8 cellular contexts compared by ENCODE assay signal in the genomic region with DNA sequence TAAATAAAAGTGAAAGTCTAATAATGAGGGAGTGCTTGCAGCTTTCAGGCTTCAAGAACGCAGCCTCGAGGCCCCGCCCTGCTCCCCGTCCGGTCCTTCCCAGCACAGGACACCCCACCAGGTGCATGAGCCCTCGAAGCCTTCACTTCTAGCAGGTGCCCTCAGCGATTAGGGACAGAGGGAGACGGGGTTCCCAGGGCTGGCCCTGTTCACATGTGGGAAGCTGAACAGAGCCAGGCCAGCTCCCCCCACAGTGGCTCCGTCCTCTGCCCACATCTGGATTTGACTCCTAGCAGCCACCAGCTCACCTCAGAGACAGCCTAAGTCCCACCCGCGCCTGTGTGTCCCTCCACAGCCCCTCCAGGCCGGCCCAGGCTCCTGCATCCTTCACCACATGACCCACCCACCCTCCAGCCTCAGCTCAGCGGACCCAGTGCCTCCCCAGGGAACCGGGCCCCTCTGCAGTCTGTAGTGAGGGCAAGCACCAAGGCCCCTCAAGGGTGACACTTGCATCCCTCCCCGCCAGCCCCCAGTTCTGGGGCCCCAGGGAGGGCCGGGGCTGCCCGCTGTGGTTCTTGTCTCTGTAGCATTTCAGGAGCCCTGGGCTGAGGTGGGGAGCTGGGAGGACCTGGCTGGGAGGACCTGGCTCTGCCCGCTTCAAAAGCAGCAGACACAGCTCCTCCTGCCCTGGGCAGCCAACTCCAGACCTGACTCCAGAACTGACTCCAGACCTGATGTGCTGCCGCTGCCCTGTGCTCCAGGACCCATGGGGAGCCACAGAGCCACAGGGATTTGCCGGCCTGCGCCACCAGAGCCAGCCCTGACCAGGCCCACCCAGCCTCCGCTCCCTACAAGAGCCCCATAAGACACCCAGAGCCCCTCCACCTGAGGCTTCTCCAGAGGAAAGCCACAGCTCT. TPM values are rescaled to one million over a fixed set of nuclear protein-coding genes. Genes with fewer than 3 reads are reported as not detected.
DNase-seq lines count a peak whose midpoint lies in the region; ATAC-seq and TF ChIP-seq lines count a peak whose summit lies in the region.

No MANE protein-coding gene starts in this region.

- peak overlapping the region; percentile 71 for H3K27ac ChIP-seq in KOPT-K1 (ENCODE audit: low read depth, low read length, poor library complexity, severe bottlenecking)
- peak overlapping the region; percentile 40 for H3K27ac ChIP-seq in angular gyrus (ENCODE audit: low read depth, low read length)
- peak overlapping the region; percentile 66 to 94 (median 84) for H3K27ac ChIP-seq in right lobe of liver
- peak overlapping the region; percentile 84 to 98 (median 92) for H3K27ac ChIP-seq in stomach

- no peak for TF ChIP-seq POLR2A in right lobe of liver (IDR thresholded peaks at IDR 0.05)
- no peak for TF ChIP-seq POLR2A in stomach (IDR thresholded peaks at IDR 0.05)

- H3K36me3 ChIP-seq in KOPT-K1 (ENCODE audit: insufficient read depth, low read length) (peaks cover 12% of the 10 kb centered on the region), right lobe of liver (peaks cover 0 to 19% (median 7%) of the 10 kb centered on the region in 4 donors), stomach (peaks cover 21 to 52% (median 35%) of the 10 kb centered on the region in 4 donors)

- WGBS in right lobe of liver (ENCODE audit: insufficient coverage, low coverage, low lambda C conversion rate, missing lambda C conversion rate), result 60% methylated on average over 3 of the region's 22 CpGs
- WGBS in stomach, 5 donors, result 53 to 75% (median 70%) methylated on average over 13 to 22 of the region's 22 CpGs

- DNase-seq in AG08396 (ENCODE audit: low spot score) (peak; percentile 45), right lobe of liver (no peak), stomach (peak; percentile 46), hypothalamus (lab: John Stamatoyannopoulos, UW) (no peak)

- TF ChIP-seq CTCF in right lobe of liver (IDR thresholded peaks at IDR 0.05) (no peak), stomach (IDR thresholded peaks at IDR 0.05) (no peak)

- no peak for TF ChIP-seq EP300 in stomach (IDR thresholded peaks at IDR 0.05)

- H3K4me1 ChIP-seq in right lobe of liver (no peaks in the 10 kb centered on the region), stomach (peaks cover 46 to 92% (median 64%) of the 10 kb centered on the region in 4 donors)

- H3K4me3 ChIP-seq in right lobe of liver (peak overlapping the region; percentile 48 to 64 (median 54)), stomach (peak overlapping the region; percentile 56 to 77 (median 67))

- intact Hi-C loops in right lobe of liver (cut with DNase I) (no loop called here), stomach (cut with DNase I; ENCODE audit: low total_unique reads) (no loop called here)

- ATAC-seq in right lobe of liver (peak in 1 of 4 donors; percentile 3), HG03095 (IDR thresholded peaks at IDR 0.05; ENCODE audit: unreplicated experiment) (no peak), GM18858 (IDR thresholded peaks at IDR 0.05; ENCODE audit: unreplicated experiment) (no peak)

- no peaks in the 10 kb centered on the region for H3K9me3 ChIP-seq in KOPT-K1 (ENCODE audit: insufficient read depth, low read length, poor library complexity, severe bottlenecking)
- H3K9me3 ChIP-seq in right lobe of liver, result no peaks in the 10 kb centered on the region
- no peaks in the 10 kb centered on the region for H3K9me3 ChIP-seq in stomach

- no peaks in the 10 kb centered on the region for H3K27me3 ChIP-seq in right lobe of liver
- no peaks in the 10 kb centered on the region for H3K27me3 ChIP-seq in stomach

RNA-seq across cellular contexts. Expression of a gene that starts 27.3 kb away (rescaled TPM):
- 100 to 1,000 TPM; 204 to 389 (median 212) TPM for total RNA-seq in right lobe of liver
- 100 to 1,000 TPM in 4 of 5 donors, 10 to 100 TPM in 1; 90.0 to 710 (median 158) TPM for total RNA-seq in stomach
- polyA plus RNA-seq in stomach, result 100 to 1,000 TPM; 433 to 532 (median 509) TPM

RNA-seq across cellular contexts. Expression of a gene that starts 35.9 kb away (rescaled TPM):
- total RNA-seq in right lobe of liver (100 to 1,000 TPM; 112 to 256 (median 131) TPM), stomach (100 to 1,000 TPM in 1 of 5 donors, 10 to 100 TPM in 4; 24.5 to 361 (median 40.6) TPM)
- polyA plus RNA-seq in stomach, result 100 to 1,000 TPM; 109 to 128 (median 123) TPM

RNA-seq across cellular contexts. Expression of a gene that starts 43.0 kb away (rescaled TPM):
- total RNA-seq in right lobe of liver (10 to 100 TPM; 21.5 to 54.4 (median 25.5) TPM), stomach (10 to 100 TPM; 19.3 to 74.7 (median 63.5) TPM)
- polyA plus RNA-seq in stomach, result 10 to 100 TPM; 16.3 to 36.1 (median 23.6) TPM

Comparison
In these comparisons a context has a peak if more than half of its experiments do, and no peak if none do; other contexts are left out.
1. DNase-seq: peak in AG08396 (single experiment) and stomach (single experiment); none in right lobe of liver (0 of 3) and hypothalamus (0 of 51).
2. H3K27ac ChIP-seq: peak in every context shown above with its lines; median percentile 92 in stomach; 84 in right lobe of liver; 71 in KOPT-K1; 40 in angular gyrus.